ENCODE assay signal across 1 cellular context in genomic region chr12:14315501-14315900, GRCh38.
TF ChIP-seq lines count a peak whose summit lies in the region.

No MANE protein-coding gene starts in this region.

TF ChIP-seq in HepG2, 621 proteins besides CTCF, POLR2A, EP300 and RAD21 (continued from another document):
- TF ChIP-seq ZNF512 (CRISPR knock-in tag; IDR thresholded peaks at IDR 0.05) = no peak
- TF ChIP-seq KDM6A (CRISPR knock-in tag; IDR thresholded peaks at IDR 0.05; ENCODE audit: low read depth) = no peak
- no peak for TF ChIP-seq NFIC (IDR thresholded peaks at IDR 0.05; ENCODE audit: low read length)
- no peak for TF ChIP-seq ZNF317 (CRISPR knock-in tag; IDR thresholded peaks at IDR 0.05)
- no peak for TF ChIP-seq ZNF639 (CRISPR knock-in tag; conservative IDR thresholded peaks at IDR 0.05)
- no peak for TF ChIP-seq ZNF484 (CRISPR knock-in tag; IDR thresholded peaks at IDR 0.05; ENCODE audit: borderline replicate concordance, low read depth)
- no peak for TF ChIP-seq MTF1 (CRISPR knock-in tag; IDR thresholded peaks at IDR 0.05)
- no peak for TF ChIP-seq NFE2L1 (CRISPR knock-in tag; IDR thresholded peaks at IDR 0.05; ENCODE audit: borderline replicate concordance)
- no peak for TF ChIP-seq SKIL (CRISPR knock-in tag; IDR thresholded peaks at IDR 0.05; ENCODE audit: borderline replicate concordance)
- no peak for TF ChIP-seq PLSCR1 (CRISPR knock-in tag; IDR thresholded peaks at IDR 0.05; ENCODE audit: borderline replicate concordance)
- no peak for TF ChIP-seq RXRA (CRISPR knock-in tag; IDR thresholded peaks at IDR 0.05)
- no peak for TF ChIP-seq CSRNP2 (CRISPR knock-in tag; conservative IDR thresholded peaks at IDR 0.05; ENCODE audit: low read depth)
